Comparison of ENCODE assay signal across 10 cellular contexts in genomic region chr2:178221556-178221955, GRCh38.
"Had no signal": no experiment of that assay in that cellular context is flagged by ENCODE, and none has a peak within 500 bp of the region (broad histone marks: within the 10 kb centered on the region; RNA-seq: fewer than 3 reads in every experiment).

No MANE protein-coding gene starts in this region.

- DNase-seq: GM23248, GOT3, H7, H9, HCEC 1CT, HFFc6 had no signal

- H3K27ac ChIP-seq: GM23248 had no signal

- H2AFZ ChIP-seq: GM23248, GM23338 had no signal

- H3K4me3 ChIP-seq: GM23248, GM23338, HAP-1 had no signal

- FAIRE-seq: H54 had no signal

- H3K36me3 ChIP-seq: HAP-1 had no signal

- ATAC-seq: GM23338, HCT116 had no signal

- H3K4me2 ChIP-seq: GM23338 had no signal

- H3K9me3 ChIP-seq: HAP-1 had no signal

- H3K9ac ChIP-seq: GM23248 had no signal
